14 cellular contexts compared by ENCODE assay signal in the genomic region with DNA sequence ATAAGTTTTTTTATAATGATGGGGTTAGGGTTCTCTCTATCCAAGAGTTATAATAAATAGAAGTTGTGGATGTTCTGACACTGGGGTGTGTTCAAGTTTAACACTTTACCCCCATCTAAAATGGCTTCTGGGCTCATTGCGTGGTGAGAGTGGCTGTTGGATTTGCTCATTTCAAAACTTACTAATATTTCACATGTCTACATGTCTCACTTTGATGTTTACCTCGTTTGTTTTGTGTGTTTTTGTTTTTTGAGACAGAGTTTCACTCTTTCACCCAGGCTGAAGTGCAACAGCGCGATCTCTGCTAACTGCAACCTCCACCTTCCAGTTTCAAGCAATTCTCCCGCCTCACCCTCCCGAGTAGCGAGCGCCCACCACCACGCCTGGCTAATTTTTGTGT.
"Had no signal": no experiment of that assay in that cellular context is flagged by ENCODE, and none has a peak within 500 bp of the region (broad histone marks: within the 10 kb centered on the region; RNA-seq: fewer than 3 reads in every experiment).

No MANE protein-coding gene starts in this region.

- ATAC-seq: left lung; mucosa of descending colon; naive thymus-derived CD4-positive, alpha-beta T cell had no signal

- H3K4me3 Mint-ChIP-seq: activated naive CD4-positive, alpha-beta T cell treated with anti-CD3 and anti-CD28 coated beads, Interleukin-2, amount 10 ng/mL, durations not matched to agents 7 days and 5 days; memory B cell had no signal

- H3K27ac Mint-ChIP-seq: activated naive CD4-positive, alpha-beta T cell treated with anti-CD3 and anti-CD28 coated beads, Interleukin-2, amount 10 ng/mL, durations not matched to agents 7 days and 5 days; memory B cell had no signal

- H3K27me3 Mint-ChIP-seq: activated naive CD4-positive, alpha-beta T cell treated with anti-CD3 and anti-CD28 coated beads, Interleukin-2, amount 10 ng/mL, durations not matched to agents 7 days and 5 days; memory B cell; naive thymus-derived CD4-positive, alpha-beta T cell had no signal

- DNase-seq: activated naive CD4-positive, alpha-beta T cell treated with anti-CD3 and anti-CD28 coated beads, Interleukin-2, amount 10 ng/mL, durations not matched to agents 7 days and 5 days; brain microvascular endothelial cell; cortex of kidney; effector CD4-positive, alpha-beta T cell; hippocampal formation; kidney; left lung; mucosa of descending colon; naive thymus-derived CD4-positive, alpha-beta T cell; SJCRH30; stimulated activated CD4-positive, alpha-beta T cell treated with anti-CD3 and anti-CD28 coated beads, Interleukin-12 subunit alpha, Interleukin-12 subunit beta, amount 100 ng/mL, for 4 hours; stimulated activated CD4-positive, alpha-beta T cell treated with anti-CD3 and anti-CD28 coated beads, Interleukin-2, amount 100 ng/mL, for 24 hours; tibial artery had no signal
